Comparison of ENCODE assay signal across 14 cellular contexts in the genomic region with DNA sequence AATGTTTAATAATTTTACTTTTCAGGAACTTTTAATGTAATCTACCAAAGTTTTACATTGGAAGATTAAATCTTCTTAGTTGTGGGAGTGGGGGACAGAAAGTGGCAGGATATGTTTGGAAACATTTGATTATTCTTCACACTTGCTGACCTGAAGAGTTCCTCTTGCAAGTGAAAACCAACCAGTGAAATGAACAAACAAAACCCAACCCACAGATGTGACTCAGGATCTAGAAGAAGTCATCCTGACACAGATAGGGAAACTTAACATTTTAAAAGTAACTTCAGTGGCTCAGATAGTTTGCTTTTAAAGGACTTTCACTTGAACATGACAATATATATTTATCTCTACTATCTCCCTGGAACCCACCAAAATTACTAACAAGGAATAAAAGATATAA.
"Had no signal": no experiment of that assay in that cellular context is flagged by ENCODE, and none has a peak within 500 bp of the region (broad histone marks: within the 10 kb centered on the region; RNA-seq: fewer than 3 reads in every experiment).

No MANE protein-coding gene starts in this region.

- H3K27me3 ChIP-seq: gastroesophageal sphincter, ovary had no signal

- H3K27me3 Mint-ChIP-seq: activated CD4-positive, alpha-beta memory T cell treated with anti-CD3 and anti-CD28 coated beads for 36 hours; activated naive CD8-positive, alpha-beta T cell had no signal

- H3K27ac ChIP-seq: coronary artery, gastroesophageal sphincter, ovary had no signal

- ATAC-seq: gastroesophageal sphincter, SK-N-SH treated with all-trans-retinoic acid at 6 μM for 48 hours had no signal

- H3K9me3 Mint-ChIP-seq: activated CD4-positive, alpha-beta memory T cell treated with anti-CD3 and anti-CD28 coated beads for 36 hours; neural crest cell; T-helper 1 cell treated with Interleukin-12 subunit alpha and Interleukin-12 subunit beta and Interleukin-4 antibody, amounts not matched to agents 30 μg/mL and 1 μg/mL, for 36 hours had no signal

- H3K4me3 Mint-ChIP-seq: activated CD4-positive, alpha-beta memory T cell treated with anti-CD3 and anti-CD28 coated beads for 36 hours; activated naive CD8-positive, alpha-beta T cell; neural crest cell; T-helper 1 cell treated with Interleukin-12 subunit alpha and Interleukin-12 subunit beta and Interleukin-4 antibody, amounts not matched to agents 30 μg/mL and 1 μg/mL, for 36 hours had no signal

- DNase-seq: activated CD4-positive, alpha-beta memory T cell treated with anti-CD3 and anti-CD28 coated beads for 36 hours; activated CD8-positive, alpha-beta memory T cell treated with anti-CD3 and anti-CD28 coated beads, Interleukin-2, amount 50 U/mL, for 4 hours; activated effector memory CD4-positive, alpha-beta T cell treated with Interleukin-2 at 50 U/mL for 16 hours; aorta; effector CD8-positive, alpha-beta T cell; kidney; ovary; stimulated activated CD4-positive, alpha-beta T cell treated with anti-CD3 and anti-CD28 coated beads, Interleukin-4, amount 100 ng/mL, for 4 hours had no signal

- H3K36me3 ChIP-seq: ovary had no signal

- H3K4me1 Mint-ChIP-seq: neural crest cell had no signal

- H3K4me3 ChIP-seq: coronary artery, gastroesophageal sphincter, ovary had no signal

- H3K4me1 ChIP-seq: gastroesophageal sphincter had no signal

- H3K9me3 ChIP-seq: gastroesophageal sphincter, ovary had no signal

- H3K27ac Mint-ChIP-seq: activated CD4-positive, alpha-beta memory T cell treated with anti-CD3 and anti-CD28 coated beads for 36 hours; activated naive CD8-positive, alpha-beta T cell; T-helper 1 cell treated with Interleukin-12 subunit alpha and Interleukin-12 subunit beta and Interleukin-4 antibody, amounts not matched to agents 30 μg/mL and 1 μg/mL, for 36 hours had no signal
